ENCODE assay signal across 11 cellular contexts in genomic region chr19:40842012-40842411, GRCh38. TPM values are rescaled to one million over a fixed set of nuclear protein-coding genes. Genes with fewer than 3 reads are reported as not detected.
"Had no signal": no experiment of that assay in that cellular context is flagged by ENCODE, and none has a peak within 500 bp of the region (broad histone marks: within the 10 kb centered on the region; RNA-seq: fewer than 3 reads in every experiment).

No MANE protein-coding gene starts in this region.

RNA-seq across cellular contexts. Expression of gene CYP2A6, which starts 8.2 kb away (rescaled TPM):
- total RNA-seq: OCI-LY7, PC-3, PC-9, Peyer's patch, Right ventricle myocardium inferior, RPMI7951, SJCRH30, SJSA1, SK-MEL-5 had no signal
- polyA plus RNA-seq: SK-N-SH had no signal

RNA-seq across cellular contexts. Expression of gene CYP2A7, which starts 40.0 kb away (rescaled TPM):
- total RNA-seq: OCI-LY7, PC-3, PC-9, Peyer's patch, Right ventricle myocardium inferior, Right ventricle myocardium superior, RPMI7951, SJCRH30, SJSA1, SK-MEL-5 had no signal
- polyA plus RNA-seq: SK-N-SH had no signal
